8 cellular contexts compared by ENCODE assay signal in genomic region chr20:45813006-45813340, GRCh38. TPM values are rescaled to one million over a fixed set of nuclear protein-coding genes. Genes with fewer than 3 reads are reported as not detected.
DNase-seq lines count a peak whose midpoint lies in the region; ATAC-seq and TF ChIP-seq lines count a peak whose summit lies in the region.

No MANE protein-coding gene starts in this region.

- peak overlapping the region; percentile 77 for H3K27ac ChIP-seq in 22Rv1

- in situ Hi-C loops in astrocyte of the spinal cord (cut with HindIII; ENCODE audit: low sequenced_read_pairs), result no loop called here

- no peaks in the 10 kb centered on the region for H3K9me3 ChIP-seq in mononuclear cell (ENCODE audit: low read depth, low read length)

- H3K27me3 ChIP-seq in mononuclear cell (ENCODE audit: insufficient read depth, low read length), result no peaks in the 10 kb centered on the region

- no peak for DNase-seq in HFF-Myc (ENCODE audit: extremely low read depth, low read depth)
- no peak for DNase-seq in astrocyte of the spinal cord (ENCODE audit: low read depth, low spot score)
- no peak for DNase-seq in NCI-H1105 treated with DMSO at 0.1 percent for 48 hours (lab: John Stamatoyannopoulos, UW)
- no peak for DNase-seq in sciatic nerve (ENCODE audit: low spot score)
- DNase-seq in NCI-H1694 treated with DMSO at 0.1 percent for 48 hours (lab: John Stamatoyannopoulos, UW), result no peak

- ATAC-seq in GM18511 (IDR thresholded peaks at IDR 0.05; ENCODE audit: unreplicated experiment) (no peak), sciatic nerve (no peak)

- TF ChIP-seq CTCF in 22Rv1 (IDR thresholded peaks at IDR 0.05) (no peak), HFF-Myc (IDR thresholded peaks at IDR 0.05; ENCODE audit: low read depth, low read length, missing control alignments) (no peak), astrocyte of the spinal cord (IDR thresholded peaks at IDR 0.05; ENCODE audit: low read depth, low read length) (no peak)

- H3K4me1 ChIP-seq in mononuclear cell (ENCODE audit: insufficient read depth, low read length), result peaks cover 18% of the 10 kb centered on the region

- intact Hi-C loops in sciatic nerve (cut with DNase I), result no loop called here

- H3K4me3 ChIP-seq in HFF-Myc (replicated peaks; ENCODE audit: low read depth, low read length), result peak overlapping the region; percentile 83
- H3K4me3 ChIP-seq in astrocyte of the spinal cord (ENCODE audit: low read depth, low read length), result peak overlapping the region; percentile 83
- peak overlapping the region; percentile 45 for H3K4me3 ChIP-seq in mononuclear cell (ENCODE audit: low read length)

RNA-seq across cellular contexts. Expression of gene UBE2C, which starts 0.5 kb away (rescaled TPM):
- total RNA-seq in mononuclear cell (1.6 TPM), sciatic nerve (0.80 TPM)

RNA-seq across cellular contexts. Expression of gene TNNC2, which starts 14.1 kb away (rescaled TPM):
- 0.73 TPM for total RNA-seq in mononuclear cell
- 0.89 TPM for total RNA-seq in sciatic nerve

RNA-seq across cellular contexts. Expression of gene SNX21, which starts 20.6 kb away (rescaled TPM):
- 5.7 TPM for total RNA-seq in mononuclear cell
- total RNA-seq in sciatic nerve, result 52.6 TPM

RNA-seq across cellular contexts. Expression of gene DNTTIP1, which starts 21.2 kb away (rescaled TPM):
- 4.4 TPM for total RNA-seq in mononuclear cell
- 20.5 TPM for total RNA-seq in sciatic nerve

RNA-seq across cellular contexts. Expression of gene WFDC3, which starts 21.3 kb away (rescaled TPM):
- total RNA-seq in mononuclear cell (not detected), sciatic nerve (1.5 TPM)
